In the genomic region with DNA sequence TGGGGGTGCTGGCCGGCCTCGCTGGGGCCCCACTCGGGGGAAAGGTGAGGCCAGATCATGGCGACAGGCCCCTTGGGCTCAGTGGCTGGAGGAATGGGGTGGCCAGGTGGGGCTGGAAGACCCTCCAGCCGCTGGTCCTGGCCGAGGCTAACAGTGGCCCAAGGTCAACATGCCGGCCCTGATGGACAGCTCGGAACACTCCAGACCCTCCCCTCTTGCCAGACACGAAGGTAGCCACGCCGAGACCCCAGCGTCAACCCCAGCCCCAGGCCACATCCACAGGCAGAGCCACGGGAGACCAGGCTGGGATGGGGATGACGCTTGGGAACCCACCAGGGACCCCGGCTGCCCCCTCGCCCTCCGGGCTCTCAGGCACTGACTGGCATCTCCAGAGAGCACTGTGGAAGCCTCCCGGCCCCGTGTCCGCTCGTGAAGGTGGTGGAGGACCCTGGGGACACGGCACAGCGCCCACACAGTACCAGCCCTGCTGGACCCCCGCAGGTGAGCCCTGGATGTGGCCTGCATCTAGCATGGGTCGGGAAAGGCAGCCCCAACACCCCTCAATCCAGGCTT, we compare ENCODE assay signal across 23 cellular contexts. TPM values are rescaled to one million over a fixed set of nuclear protein-coding genes. Genes with fewer than 3 reads are reported as not detected.
"Had no signal": no experiment of that assay in that cellular context is flagged by ENCODE, and none has a peak within 500 bp of the region (broad histone marks: within the 10 kb centered on the region; RNA-seq: fewer than 3 reads in every experiment).

No MANE protein-coding gene starts in this region.

- H3K4me1 ChIP-seq: colonic mucosa, parathyroid adenoma, upper lobe of right lung had no signal

- H3K4me3 Mint-ChIP-seq: activated CD4-positive, alpha-beta T cell treated with anti-CD3 and anti-CD28 coated beads, Interleukin-2, amount 10 ng/mL, durations not matched to agents 7 days and 5 days; activated CD8-positive, alpha-beta T cell treated with anti-CD3 and anti-CD28 coated beads, Interleukin-2, amount 10 ng/mL, durations not matched to agents 7 days and 5 days; activated naive CD4-positive, alpha-beta T cell treated with anti-CD3 and anti-CD28 coated beads, Interleukin-2, amount 50 U/mL, for 24 hours; activated T-helper 1 cell treated with anti-CD3 and anti-CD28 coated beads, Interleukin-12 subunit alpha, Interleukin-12 subunit beta, Interleukin-2, Interleukin-4 antibody, amounts not matched to agents 30 ng/mL and 10 ng/mL and 1 ng/mL, durations not matched to agents 14 hours and 24 hours and 36 hours; central memory CD8-positive, alpha-beta T cell; immature natural killer cell; natural killer cell; stimulated activated naive CD8-positive, alpha-beta T cell treated with anti-CD3 and anti-CD28 coated beads, Interleukin-15, Interleukin-2, amounts not matched to agents 100 ng/mL and 50 ng/mL, for 24 hours had no signal

- H3K79me2 ChIP-seq: parathyroid adenoma had no signal

- H3K9ac ChIP-seq: parathyroid adenoma had no signal

- H3K36me3 Mint-ChIP-seq: activated naive CD4-positive, alpha-beta T cell treated with anti-CD3 and anti-CD28 coated beads, Interleukin-2, amount 50 U/mL, for 24 hours; immature natural killer cell; natural killer cell had no signal

- H3K27ac Mint-ChIP-seq: activated CD4-positive, alpha-beta T cell treated with anti-CD3 and anti-CD28 coated beads, Interleukin-2, amount 10 ng/mL, durations not matched to agents 7 days and 5 days; activated CD8-positive, alpha-beta T cell treated with anti-CD3 and anti-CD28 coated beads, Interleukin-2, amount 10 ng/mL, durations not matched to agents 7 days and 5 days; activated naive CD4-positive, alpha-beta T cell treated with anti-CD3 and anti-CD28 coated beads, Interleukin-2, amount 50 U/mL, for 24 hours; activated T-helper 1 cell treated with anti-CD3 and anti-CD28 coated beads, Interleukin-12 subunit alpha, Interleukin-12 subunit beta, Interleukin-2, Interleukin-4 antibody, amounts not matched to agents 30 ng/mL and 10 ng/mL and 1 ng/mL, durations not matched to agents 14 hours and 24 hours and 36 hours; immature natural killer cell; stimulated activated naive CD8-positive, alpha-beta T cell treated with anti-CD3 and anti-CD28 coated beads, Interleukin-15, Interleukin-2, amounts not matched to agents 100 ng/mL and 50 ng/mL, for 24 hours had no signal

- H3K27me3 ChIP-seq: thyroid gland had no signal

- H3K27ac ChIP-seq: colonic mucosa, foreskin keratinocyte, left lung, parathyroid adenoma, thyroid gland, upper lobe of right lung, WERI-Rb-1 had no signal

- ATAC-seq: activated CD8-positive, alpha-beta T cell treated with anti-CD3 and anti-CD28 coated beads, Interleukin-2, amount 10 ng/mL, durations not matched to agents 7 days and 5 days; left lung; upper lobe of right lung had no signal

- H3K9me3 Mint-ChIP-seq: activated CD4-positive, alpha-beta T cell treated with anti-CD3 and anti-CD28 coated beads, Interleukin-2, amount 10 ng/mL, durations not matched to agents 7 days and 5 days; activated naive CD4-positive, alpha-beta T cell treated with anti-CD3 and anti-CD28 coated beads, Interleukin-2, amount 50 U/mL, for 24 hours; activated T-helper 1 cell treated with anti-CD3 and anti-CD28 coated beads, Interleukin-12 subunit alpha, Interleukin-12 subunit beta, Interleukin-2, Interleukin-4 antibody, amounts not matched to agents 30 ng/mL and 10 ng/mL and 1 ng/mL, durations not matched to agents 14 hours and 24 hours and 36 hours; central memory CD8-positive, alpha-beta T cell; immature natural killer cell; natural killer cell; stimulated activated naive CD8-positive, alpha-beta T cell treated with anti-CD3 and anti-CD28 coated beads, Interleukin-15, Interleukin-2, amounts not matched to agents 100 ng/mL and 50 ng/mL, for 24 hours had no signal

- H3K27me3 Mint-ChIP-seq: activated naive CD4-positive, alpha-beta T cell treated with anti-CD3 and anti-CD28 coated beads, Interleukin-2, amount 50 U/mL, for 24 hours; central memory CD8-positive, alpha-beta T cell; stimulated activated naive CD8-positive, alpha-beta T cell treated with anti-CD3 and anti-CD28 coated beads, Interleukin-15, Interleukin-2, amounts not matched to agents 100 ng/mL and 50 ng/mL, for 24 hours had no signal

- H3K36me3 ChIP-seq: colonic mucosa, thyroid gland had no signal

- FAIRE-seq: astrocyte, TTC549 had no signal

- DNase-seq: activated CD4-positive, alpha-beta T cell treated with anti-CD3 and anti-CD28 coated beads, Interleukin-2, amount 10 ng/mL, durations not matched to agents 7 days and 5 days; activated CD4-positive, CD25-positive, alpha-beta regulatory T cell treated with anti-CD3 and anti-CD28 coated beads, Interleukin-2, amount 50 U/mL, for 72 hours; activated CD8-positive, alpha-beta T cell treated with anti-CD3 and anti-CD28 coated beads, Interleukin-2, amount 10 ng/mL, durations not matched to agents 7 days and 5 days; activated gamma-delta T cell; colonic mucosa; foreskin keratinocyte; immature natural killer cell; left lung; midbrain; natural killer cell; stimulated activated CD4-positive, alpha-beta T cell treated with anti-CD3 and anti-CD28 coated beads, Interleukin-1b, Interleukin-23, amount 100 ng/mL, for 48 hours; substantia nigra; T-helper 1 cell; thyroid gland; WERI-Rb-1 had no signal

- H3K4me3 ChIP-seq: colonic mucosa, left lung, thyroid gland, upper lobe of right lung had no signal

- H3K9me3 ChIP-seq: colonic mucosa, left lung, thyroid gland, upper lobe of right lung had no signal

- H2AFZ ChIP-seq: parathyroid adenoma had no signal

RNA-seq across cellular contexts. Expression of a gene that starts 0.9 kb away (rescaled TPM):
- polyA plus RNA-seq: immature natural killer cell had no signal

RNA-seq across cellular contexts. Expression of a gene that starts 32.8 kb away (rescaled TPM):
- polyA plus RNA-seq: immature natural killer cell had no signal
